Comparison of ENCODE assay signal across 17 cellular contexts in the genomic region with DNA sequence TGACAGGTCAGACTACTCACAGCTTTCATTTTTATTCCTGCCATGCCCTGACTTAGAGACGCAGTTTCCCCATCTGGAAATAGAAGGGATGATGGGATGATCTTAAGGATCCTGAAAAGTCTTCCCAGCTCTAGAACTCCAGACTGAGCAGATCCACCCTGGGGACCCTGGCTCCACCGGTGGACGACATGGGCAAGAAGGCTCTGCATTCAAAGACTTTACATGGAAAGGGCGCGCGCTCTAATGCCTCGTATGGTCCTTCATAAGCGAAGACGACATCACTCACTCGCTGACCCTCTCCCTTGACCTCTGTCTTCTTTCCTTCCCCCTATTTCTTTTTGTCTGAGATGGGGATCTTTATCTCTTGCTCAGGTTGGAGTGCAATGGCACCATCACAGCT. TPM values are rescaled to one million over a fixed set of nuclear protein-coding genes. Genes with fewer than 3 reads are reported as not detected.
DNase-seq lines count a peak whose midpoint lies in the region; ATAC-seq and TF ChIP-seq lines count a peak whose summit lies in the region.
"Had no signal": no experiment of that assay in that cellular context is flagged by ENCODE, and none has a peak within 500 bp of the region (broad histone marks: within the 10 kb centered on the region; RNA-seq: fewer than 3 reads in every experiment).

No MANE protein-coding gene starts in this region.

- H3K36me3 ChIP-seq in BLaER1 treated with 17β-estradiol and CSF1 and Interleukin-3, amounts not matched to agents 10 nM and 100 nM = no peaks in the 10 kb centered on the region
- no peaks in the 10 kb centered on the region for H3K36me3 ChIP-seq in lower lobe of right lung

- H3K4me2 ChIP-seq in BLaER1 treated with 17β-estradiol and CSF1 and Interleukin-3, amounts not matched to agents 10 nM and 100 nM = peak overlapping the region in 6 of 11 experiments; percentile 30 to 75 (median 68); a peak in 9 of 22 replicates
- H3K4me2 ChIP-seq: A549 had no signal

- intact Hi-C loops in lower lobe of right lung (cut with DNase I) (no loop called here), posterior vena cava (cut with DNase I) (no loop called here)

- DNase-seq in lower lobe of right lung (peak; percentile 7), posterior vena cava (ENCODE audit: low spot score) (peak; percentile 50), putamen (ENCODE audit: low spot score) (no peak)
- DNase-seq: 8988T; AML-193; Caco-2; Calu3; CD4-positive, alpha-beta T cell; CD8-positive, alpha-beta T cell; DMS79 treated with DMSO at 0.1 percent for 48 hours; GF-D8 had no signal

- 0 out of 22 replicates have a peak, but pooled peaks cover 0 to 5% (median 0%) of the 10 kb centered on the region in 11 experiments for H3K27me3 ChIP-seq in BLaER1 treated with 17β-estradiol and CSF1 and Interleukin-3, amounts not matched to agents 10 nM and 100 nM
- H3K27me3 ChIP-seq in lower lobe of right lung (ENCODE audit: low read depth) = peaks cover 9% of the 10 kb centered on the region

- TF ChIP-seq CTCF in lower lobe of right lung (IDR thresholded peaks at IDR 0.05) = no peak

- H3K4me3 ChIP-seq in BLaER1 treated with 17β-estradiol and CSF1 and Interleukin-3, amounts not matched to agents 10 nM and 100 nM = no peak overlapping the region
- no peak overlapping the region for H3K4me3 ChIP-seq in lower lobe of right lung
- H3K4me3 ChIP-seq: A549 had no signal

- H3K9me3 ChIP-seq in BLaER1 treated with 17β-estradiol and CSF1 and Interleukin-3, amounts not matched to agents 10 nM and 100 nM (replicated peaks in 1 of 11) = peaks cover 0 to 21% (median 19%) of the 10 kb centered on the region in 11 experiments; a peak in 18 of 22 replicates
- H3K9me3 ChIP-seq in lower lobe of right lung = no peaks in the 10 kb centered on the region
- H3K9me3 ChIP-seq: A549, Caco-2 had no signal

- peaks cover 0 to 44% (median 24%) of the 10 kb centered on the region in 10 experiments; a peak in 17 of 20 replicates for H3K4me1 ChIP-seq in BLaER1 treated with 17β-estradiol and CSF1 and Interleukin-3, amounts not matched to agents 10 nM and 100 nM
- H3K4me1 ChIP-seq in lower lobe of right lung = no peaks in the 10 kb centered on the region
- H3K4me1 ChIP-seq: A549, Caco-2 had no signal

- ATAC-seq in lower lobe of right lung (no peak), HG02981 (IDR thresholded peaks at IDR 0.05; ENCODE audit: unreplicated experiment) (no peak), GM21515 (IDR thresholded peaks at IDR 0.05; ENCODE audit: unreplicated experiment) (no peak)
- ATAC-seq: A549; CD8-positive, alpha-beta T cell had no signal

- H3K9ac ChIP-seq in BLaER1 treated with 17β-estradiol and CSF1 and Interleukin-3, amounts not matched to agents 10 nM and 100 nM = no peak overlapping the region

- H3K27ac ChIP-seq in BLaER1 treated with 17β-estradiol and CSF1 and Interleukin-3, amounts not matched to agents 10 nM and 100 nM = no peak overlapping the region
- no peak overlapping the region for H3K27ac ChIP-seq in lower lobe of right lung
- H3K27ac ChIP-seq: A549, C4-2B had no signal

- peaks cover 0 to 15% (median 0%) of the 10 kb centered on the region in 11 experiments; a peak in 2 of 22 replicates for H4K20me1 ChIP-seq in BLaER1 treated with 17β-estradiol and CSF1 and Interleukin-3, amounts not matched to agents 10 nM and 100 nM

RNA-seq across cellular contexts. Expression of gene PHF21B, which starts 24.4 kb away (rescaled TPM):
- total RNA-seq in lower lobe of right lung (not detected), posterior vena cava (under 1 TPM; 0.32 to 0.38 TPM)
- total RNA-seq: B cell; Calu3; CD4-positive, alpha-beta T cell; CD8-positive, alpha-beta T cell had no signal
